8 cellular contexts compared by ENCODE assay signal in genomic region chr18:42114310-42114943, GRCh38.
DNase-seq lines count a peak whose midpoint lies in the region; ATAC-seq and TF ChIP-seq lines count a peak whose summit lies in the region.

No MANE protein-coding gene starts in this region.

- no peaks in the 10 kb centered on the region for H3K27me3 ChIP-seq in ACC112 (ENCODE audit: insufficient read depth, low read length)
- no peaks in the 10 kb centered on the region for H3K27me3 ChIP-seq in ascending aorta
- H3K27me3 ChIP-seq in hepatocyte = no peaks in the 10 kb centered on the region
- no peaks in the 10 kb centered on the region for H3K27me3 ChIP-seq in gastrocnemius medialis

- H3K9me3 ChIP-seq in ascending aorta (no peaks in the 10 kb centered on the region), hepatocyte (ENCODE audit: low read depth) (no peaks in the 10 kb centered on the region), gastrocnemius medialis (no peaks in the 10 kb centered on the region)

- H3K27ac ChIP-seq in ACC112 (ENCODE audit: low read depth, low read length) (peak overlapping the region; percentile 9; the same call in 1 of the 2 replicates), ascending aorta (no peak overlapping the region), hepatocyte (peak overlapping the region; percentile 58), gastrocnemius medialis (no peak overlapping the region)

- H3K9me2 ChIP-seq in hepatocyte (replicated peaks; ENCODE audit: insufficient read depth) = no peaks in the 10 kb centered on the region

- no peak for TF ChIP-seq POLR2A in GM18505 (IDR thresholded peaks at IDR 0.05; ENCODE audit: borderline replicate concordance, extremely low read depth, insufficient read depth, insufficient read length)
- no peak for TF ChIP-seq POLR2A in gastrocnemius medialis (IDR thresholded peaks at IDR 0.05)

- peaks cover 9% of the 10 kb centered on the region for H3K4me1 ChIP-seq in ACC112 (ENCODE audit: control insufficient read depth, insufficient read depth, low read length, unreplicated experiment)
- H3K4me1 ChIP-seq in ascending aorta = no peaks in the 10 kb centered on the region
- peaks cover 5% of the 10 kb centered on the region for H3K4me1 ChIP-seq in hepatocyte (ENCODE audit: insufficient read depth)
- peaks cover 0 to 8% of the 10 kb centered on the region in 2 donors for H3K4me1 ChIP-seq in gastrocnemius medialis

- H3K36me3 ChIP-seq in ACC112 (ENCODE audit: insufficient read depth, low read length) (no peaks in the 10 kb centered on the region), ascending aorta (no peaks in the 10 kb centered on the region), hepatocyte (replicated peaks; ENCODE audit: insufficient read depth, low read depth) (no peaks in the 10 kb centered on the region), gastrocnemius medialis (no peaks in the 10 kb centered on the region)

- in situ Hi-C loops in gastrocnemius medialis (cut with MboI; ENCODE audit: low sequenced_read_pairs in 4 of 4) = loop anchor here (25.0 kb wide), 3 partner anchors 1148 to 1473 kb away; no protein-coding TSS in a partner anchor

- TF ChIP-seq CTCF in ascending aorta (IDR thresholded peaks at IDR 0.05) (peak; percentile 63 to 93 (median 89)), hepatocyte (IDR thresholded peaks at IDR 0.05; ENCODE audit: poor library complexity) (peak; percentile 96), gastrocnemius medialis (IDR thresholded peaks at IDR 0.05 in 4 of 5, conservative IDR thresholded peaks at IDR 0.05 in 1 of 5) (peak; percentile 50 to 87 (median 65))

- H2AFZ ChIP-seq in ACC112 (ENCODE audit: low read length, unreplicated experiment) = peak overlapping the region; percentile 99
- H2AFZ ChIP-seq in hepatocyte = peak overlapping the region; percentile 63

- DNase-seq in NCI-H1436 treated with DMSO at 0.1 percent for 48 hours (lab: John Stamatoyannopoulos, UW) (peak; percentile 42), T follicular helper cell (ENCODE audit: low read depth) (peak; percentile 20), ascending aorta (ENCODE audit: low spot score in 2 of 2) (peak in 1 of 2 donors; percentile 72), hepatocyte (ENCODE audit: low spot score) (peak; percentile 89), gastrocnemius medialis (peak; percentile 11 to 30)

- ATAC-seq in GM18505 (IDR thresholded peaks at IDR 0.05; ENCODE audit: unreplicated experiment) (peak; percentile 86), HG02885 (IDR thresholded peaks at IDR 0.05; ENCODE audit: poor library complexity, unreplicated experiment) (peak; percentile 89), gastrocnemius medialis (peak; percentile 77 to 79)

- H4K20me1 ChIP-seq in hepatocyte (ENCODE audit: insufficient read depth, poor library complexity, severe bottlenecking) = no peaks in the 10 kb centered on the region

- H3K79me2 ChIP-seq in ACC112 (ENCODE audit: control insufficient read depth, insufficient read depth, low read length, unreplicated experiment) (no peaks in the 10 kb centered on the region), hepatocyte (no peaks in the 10 kb centered on the region)

- H3K4me3 ChIP-seq in ACC112 (ENCODE audit: low read depth, low read length) (peak overlapping the region; percentile 42; the same call in 1 of the 2 replicates), ascending aorta (no peak overlapping the region), hepatocyte (no peak overlapping the region), gastrocnemius medialis (peak overlapping the region in 2 of 4 donors; percentile 18 to 39)

- intact Hi-C loops in ascending aorta (cut with DNase I) (loop anchor here (2.0 kb wide), 2 partner anchors 184 to 1474 kb away; no protein-coding TSS in a partner anchor), gastrocnemius medialis (cut with DNase I; ENCODE audit: low total_unique reads) (loop anchor here (5.0 kb wide), 1 partner anchor 1473 kb away; no protein-coding TSS in a partner anchor)

- 22% methylated on average over 7 of the region's 7 CpGs for WGBS in hepatocyte (ENCODE audit: low lambda C conversion rate, missing lambda C conversion rate)

- peak overlapping the region; percentile 23 for H3K4me2 ChIP-seq in hepatocyte

Comparison
In these comparisons a context has a peak if more than half of its experiments do, and no peak if none do; other contexts are left out.
1. H3K27ac ChIP-seq: peak in ACC112 (single experiment) and hepatocyte (single experiment); none in ascending aorta (0 of 2) and gastrocnemius medialis (0 of 4).
2. Peak in every context shown above with its lines, with median percentiles within 50 percentile points of each other: ATAC-seq and CTCF ChIP-seq.